ENCODE assay signal across 9 cellular contexts in genomic region chr12:116135209-116135930, GRCh38.
DNase-seq lines count a peak whose midpoint lies in the region; ATAC-seq, FAIRE-seq and TF ChIP-seq lines count a peak whose summit lies in the region.
"Had no signal": no experiment of that assay in that cellular context is flagged by ENCODE, and none has a peak within 500 bp of the region (broad histone marks: within the 10 kb centered on the region; RNA-seq: fewer than 3 reads in every experiment).

No MANE protein-coding gene starts in this region.

- no peaks in the 10 kb centered on the region for H3K36me3 ChIP-seq in thyroid gland

- no peak for DNase-seq in activated naive CD4-positive, alpha-beta T cell (lab: John Stamatoyannopoulos, UW)
- DNase-seq in RCC 7860 (ENCODE audit: low spot score) (peak; percentile 72), erythroblast (lab: John Stamatoyannopoulos, UW) (peak; percentile 19 to 37), thyroid gland (peak in 1 of 2 donors; percentile 28), retina (no peak)
- no peak for DNase-seq in activated T-cell treated with anti-CD3 and anti-CD28 coated beads, Interleukin-2, amount 50 U/mL, for 4 hours

- no peak overlapping the region for H3K4me3 ChIP-seq in thyroid gland (replicated peaks in 1 of 3)

- no peaks in the 10 kb centered on the region for H3K27me3 Mint-ChIP-seq in activated naive CD4-positive, alpha-beta T cell treated with anti-CD3 and anti-CD28 coated beads, Interleukin-2, amount 50 U/mL, for 24 hours
- H3K27me3 Mint-ChIP-seq in activated T-cell treated with anti-CD3 and anti-CD28 coated beads, Interleukin-2, amount 50 U/mL, for 4 hours (ENCODE audit: low read depth): no peaks in the 10 kb centered on the region

- no peaks in the 10 kb centered on the region for H3K9me3 ChIP-seq in thyroid gland

- no peaks in the 10 kb centered on the region for H3K9me3 Mint-ChIP-seq in activated naive CD4-positive, alpha-beta T cell treated with anti-CD3 and anti-CD28 coated beads, Interleukin-2, amount 50 U/mL, for 24 hours
- no peaks in the 10 kb centered on the region for H3K9me3 Mint-ChIP-seq in activated T-cell treated with anti-CD3 and anti-CD28 coated beads, Interleukin-2, amount 50 U/mL, for 4 hours
- H3K9me3 Mint-ChIP-seq: mesothelial cell of epicardium had no signal

- no peak for TF ChIP-seq CTCF in thyroid gland (IDR thresholded peaks at IDR 0.05)

- peak overlapping the region; percentile 27 for H3K4me3 Mint-ChIP-seq in activated naive CD4-positive, alpha-beta T cell treated with anti-CD3 and anti-CD28 coated beads, Interleukin-2, amount 50 U/mL, for 24 hours
- no peak overlapping the region for H3K4me3 Mint-ChIP-seq in activated T-cell treated with anti-CD3 and anti-CD28 coated beads, Interleukin-2, amount 50 U/mL, for 4 hours
- H3K4me3 Mint-ChIP-seq: mesothelial cell of epicardium had no signal

- H3K27ac Mint-ChIP-seq in activated naive CD4-positive, alpha-beta T cell treated with anti-CD3 and anti-CD28 coated beads, Interleukin-2, amount 50 U/mL, for 24 hours: peak overlapping the region; percentile 52
- H3K27ac Mint-ChIP-seq: mesothelial cell of epicardium had no signal

- WGBS in thyroid gland, 2 donors: 68 to 83% methylated on average over 3 of the region's 3 CpGs

- H3K4me1 ChIP-seq in thyroid gland: peaks cover 48 to 54% of the 10 kb centered on the region in 2 donors

- peak overlapping the region in 2 of 3 donors; percentile 40 to 42 for H3K27ac ChIP-seq in thyroid gland

- H3K4me1 Mint-ChIP-seq in activated naive CD4-positive, alpha-beta T cell treated with anti-CD3 and anti-CD28 coated beads, Interleukin-2, amount 50 U/mL, for 24 hours: peaks cover 83% of the 10 kb centered on the region
- peaks cover 76% of the 10 kb centered on the region for H3K4me1 Mint-ChIP-seq in activated T-cell treated with anti-CD3 and anti-CD28 coated beads, Interleukin-2, amount 50 U/mL, for 4 hours (ENCODE audit: low read depth)

- no peaks in the 10 kb centered on the region for H3K27me3 ChIP-seq in thyroid gland

- FAIRE-seq in RCC 7860 (lab: Jason Lieb, UNC): peak; percentile 69

- H3K36me3 Mint-ChIP-seq in activated naive CD4-positive, alpha-beta T cell treated with anti-CD3 and anti-CD28 coated beads, Interleukin-2, amount 50 U/mL, for 24 hours: no peaks in the 10 kb centered on the region
- no peaks in the 10 kb centered on the region for H3K36me3 Mint-ChIP-seq in activated T-cell treated with anti-CD3 and anti-CD28 coated beads, Interleukin-2, amount 50 U/mL, for 4 hours (ENCODE audit: insufficient read depth)
- H3K36me3 Mint-ChIP-seq: mesothelial cell of epicardium had no signal

- no peak for TF ChIP-seq POLR2A in erythroblast (IDR thresholded peaks at IDR 0.05; ENCODE audit: low read length)
- no peak for TF ChIP-seq POLR2A in thyroid gland (IDR thresholded peaks at IDR 0.05)

- intact Hi-C loops in thyroid gland (cut with DNase I): loop anchor here (10.0 kb wide), 1 partner anchor 61 kb away; no protein-coding TSS in a partner anchor

- ATAC-seq in HG03196 (IDR thresholded peaks at IDR 0.05; ENCODE audit: unreplicated experiment): no peak
- ATAC-seq in activated T-cell treated with anti-CD3 and anti-CD28 coated beads, Interleukin-2, amount 50 U/mL, for 4 hours: no peak

Comparison
In these comparisons a context has a peak if more than half of its experiments do, and no peak if none do; other contexts are left out.
1. DNase-seq: peak in RCC 7860 (single experiment) and erythroblast (2 of 2); none in activated naive CD4-positive, alpha-beta T cell (0 of 4), retina (single experiment) and activated T-cell treated with anti-CD3 and anti-CD28 coated beads, Interleukin-2, amount 50 U/mL, for 4 hours (single experiment).